ENCODE assay signal across 8 cellular contexts in the genomic region with DNA sequence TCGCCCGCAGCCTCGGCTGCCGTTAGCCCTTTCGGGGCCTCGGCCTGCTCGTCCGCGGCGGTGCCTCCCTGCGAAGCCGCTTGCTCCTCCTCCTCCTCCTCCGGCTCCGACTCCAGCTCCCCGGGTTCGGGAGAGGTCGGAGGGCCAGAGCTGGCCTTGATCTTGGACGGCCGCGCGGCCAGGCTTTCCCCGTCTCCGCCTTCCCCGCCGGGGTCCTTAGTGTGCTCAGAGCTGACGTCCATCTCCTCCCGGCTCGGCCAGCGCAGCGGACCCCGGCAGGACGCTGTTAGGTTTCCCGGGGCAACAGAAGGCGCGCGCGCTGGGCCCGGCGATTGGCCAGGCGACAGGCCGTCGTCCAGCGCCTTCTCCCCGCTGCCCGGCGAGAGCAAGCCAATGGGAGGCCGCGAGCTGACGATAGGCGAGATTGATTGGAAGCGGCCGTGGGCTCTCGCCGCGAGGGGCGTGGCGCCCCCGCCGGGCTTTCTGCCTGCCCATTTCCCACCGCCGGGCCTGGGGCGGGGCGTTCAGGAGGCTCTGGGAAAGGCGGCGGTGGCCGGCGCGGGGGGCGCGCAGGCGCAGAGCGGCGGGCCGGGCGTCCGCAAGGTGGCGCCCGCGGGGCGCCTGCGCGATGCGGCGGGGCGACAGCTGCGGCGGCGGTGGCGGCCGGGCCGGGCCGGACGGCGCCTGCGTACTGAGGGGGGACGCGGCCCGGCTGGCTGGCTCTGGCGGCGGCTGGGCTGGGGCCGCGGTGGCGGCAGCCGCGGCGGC. TPM values are rescaled to one million over a fixed set of nuclear protein-coding genes. Genes with fewer than 3 reads are reported as not detected.
DNase-seq lines count a peak whose midpoint lies in the region; ATAC-seq, FAIRE-seq and TF ChIP-seq lines count a peak whose summit lies in the region.

A gene with protein sequence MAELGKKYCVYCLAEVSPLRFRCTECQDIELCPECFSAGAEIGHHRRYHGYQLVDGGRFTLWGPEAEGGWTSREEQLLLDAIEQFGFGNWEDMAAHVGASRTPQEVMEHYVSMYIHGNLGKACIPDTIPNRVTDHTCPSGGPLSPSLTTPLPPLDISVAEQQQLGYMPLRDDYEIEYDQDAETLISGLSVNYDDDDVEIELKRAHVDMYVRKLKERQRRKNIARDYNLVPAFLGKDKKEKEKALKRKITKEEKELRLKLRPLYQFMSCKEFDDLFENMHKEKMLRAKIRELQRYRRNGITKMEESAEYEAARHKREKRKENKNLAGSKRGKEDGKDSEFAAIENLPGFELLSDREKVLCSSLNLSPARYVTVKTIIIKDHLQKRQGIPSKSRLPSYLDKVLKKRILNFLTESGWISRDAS (plus strand): TSS at position 676 of the 768 bp plus-strand sequence. CDS start 208 bp downstream, outside the sequence.

- no peak for TF ChIP-seq EP300 in H1 (IDR thresholded peaks at IDR 0.05; ENCODE audit: borderline replicate concordance in 1 of 2, low read depth in 2 of 2, low read length in 2 of 2)

- peak within 1 kb of the TSS; percentile 23; the same call in 1 of the 2 replicates for H3K27ac ChIP-seq in H1 (ENCODE audit: low read depth, low read length)
- peak within 1 kb of the TSS; percentile 55 for H3K27ac ChIP-seq in mesenchymal stem cell (ENCODE audit: low read length, poor library complexity, severe bottlenecking)

- H4K20me1 ChIP-seq in H1 (replicated peaks in 1 of 2; ENCODE audit: control insufficient read depth in 1 of 2, insufficient read depth in 2 of 2, low read length in 2 of 2): peaks cover 3 to 31% of the 10 kb centered on the region in 2 experiments

- H3K27me3 Mint-ChIP-seq in Caco-2 (ENCODE audit: insufficient read depth, unreplicated experiment): no peaks in the 10 kb centered on the region

- H3K4me3 Mint-ChIP-seq in Caco-2 (ENCODE audit: unreplicated experiment): peak within 1 kb of the TSS; percentile 82

- FAIRE-seq in HTR-8/SVneo (lab: Jason Lieb, UNC) (peak; percentile 91), H1 (lab: Jason Lieb, UNC) (no peak)

- H3K4me2 ChIP-seq in H1 (ENCODE audit: insufficient read depth in 1 of 2, low read depth in 2 of 2, low read length in 2 of 2): peak within 1 kb of the TSS; percentile 89 to 98
- H3K4me2 ChIP-seq in mesenchymal stem cell (ENCODE audit: low read length, poor library complexity, severe bottlenecking): peak within 1 kb of the TSS; percentile 86

- peak; percentile 69 for ATAC-seq in GM21367 (IDR thresholded peaks at IDR 0.05; ENCODE audit: unreplicated experiment)

- H3K79me1 ChIP-seq in H1 (ENCODE audit: low read depth, low read length) (peaks cover 30% of the 10 kb centered on the region), mesenchymal stem cell (replicated peaks; ENCODE audit: low read length, poor library complexity, severe bottlenecking) (peaks cover 19% of the 10 kb centered on the region)

- H3K23me2 ChIP-seq in H1 (ENCODE audit: low read depth, low read length): peaks cover 13% of the 10 kb centered on the region; the same call in 1 of the 2 replicates

- peak within 1 kb of the TSS; percentile 60 to 95 (median 82) for H3K9ac ChIP-seq in H1 (replicated peaks in 1 of 4; ENCODE audit: extremely low read depth in 1 of 4, low read depth in 3 of 4, low read length in 3 of 4)
- H3K9ac ChIP-seq in mesenchymal stem cell (ENCODE audit: low read length): peak within 1 kb of the TSS; percentile 94

- H3K4me3 ChIP-seq in Caco-2 (ENCODE audit: low read depth, low read length): peak within 1 kb of the TSS; percentile 98
- peak within 1 kb of the TSS; percentile 74 to 92 (median 89) for H3K4me3 ChIP-seq in H1 (ENCODE audit: extremely low read depth in 1 of 4, insufficient read depth in 2 of 4, low read depth in 3 of 4, low read length in 4 of 4)
- H3K4me3 ChIP-seq in mesenchymal stem cell (ENCODE audit: insufficient read depth in 1 of 2, low read depth in 1 of 2, low read length in 2 of 2): peak within 1 kb of the TSS; percentile 94 to 95

- H2AFZ ChIP-seq in H1 (ENCODE audit: low read length) (peak within 1 kb of the TSS; percentile 24; the same call in 1 of the 2 replicates), mesenchymal stem cell (ENCODE audit: low read depth, low read length) (peak within 1 kb of the TSS; percentile 93)

- no peak for TF ChIP-seq RAD21 in H1 (IDR thresholded peaks at IDR 0.05 in 1 of 2, conservative IDR thresholded peaks at IDR 0.05 in 1 of 2; ENCODE audit: low read depth in 2 of 2, low read length in 2 of 2)

- H4K91ac ChIP-seq in H1 (replicated peaks; ENCODE audit: insufficient read length, low read length) (peak within 1 kb of the TSS; percentile 79), mesenchymal stem cell (ENCODE audit: low read length) (peak within 1 kb of the TSS; percentile 84)

- peak within 1 kb of the TSS; percentile 46; the same call in 1 of the 2 replicates for H2BK15ac ChIP-seq in H1 (ENCODE audit: low read length)
- peak within 1 kb of the TSS; percentile 91 for H2BK15ac ChIP-seq in mesenchymal stem cell (ENCODE audit: low read depth, poor library complexity, severe bottlenecking)

- CTCF ChIA-PET in Caco-2 (lab: Charles Lee): interaction anchor here (0.6 to 2.9 kb wide), 31 partner anchors 8 to 767 kb away, joined by 3 to 30 read pairs (median 4); a partner anchor contains a TSS
- CTCF ChIA-PET in H1 (lab: Charles Lee; ENCODE audit: partially characterized antibody): interaction anchor here (0.8 to 9.7 kb wide), 13 partner anchors 8 to 273 kb away, joined by 3 to 108 read pairs (median 4); a partner anchor contains a TSS

- no peak within 1 kb of the TSS for H2BK120ac ChIP-seq in H1 (replicated peaks; ENCODE audit: low read depth, low read length)
- peak within 1 kb of the TSS; percentile 95 for H2BK120ac ChIP-seq in mesenchymal stem cell (ENCODE audit: low read depth, low read length)

- WGBS in H1 (ENCODE audit: extremely low coverage in 1 of 2, insufficient coverage in 1 of 2, insufficient read length in 1 of 2, insufficient replicate concordance in 2 of 2, low coverage in 1 of 2, low lambda C conversion rate in 2 of 2, missing lambda C conversion rate in 1 of 2), 2 experiments: 2% methylated on average over 46 of the region's 106 CpGs; no CpG with 5 or more reads in 1 of the 2 experiments
- WGBS in mesenchymal stem cell: 0% methylated on average over 49 of the region's 106 CpGs

- peak within 1 kb of the TSS; percentile 70 for H4K5ac ChIP-seq in H1 (ENCODE audit: insufficient read length, low read depth, low read length)

- no TSS peak for BruUV-seq in Caco-2 (replicated peaks; lab: Mats Ljungman, UMichigan)

- peak within 1 kb of the TSS; percentile 50 for H3K4ac ChIP-seq in H1 (replicated peaks; ENCODE audit: insufficient read length, low read depth, low read length)
- H3K4ac ChIP-seq in mesenchymal stem cell (ENCODE audit: low read depth in 1 of 2, low read length in 2 of 2): peak within 1 kb of the TSS; percentile 59 to 94

- H2BK12ac ChIP-seq in H1 (ENCODE audit: low read depth, low read length) (no peak within 1 kb of the TSS), mesenchymal stem cell (ENCODE audit: low read length in 2 of 2) (peak within 1 kb of the TSS in 1 of 2 experiments; percentile 85)

- H3K23ac ChIP-seq in H1 (ENCODE audit: insufficient read length): no peak within 1 kb of the TSS
- H3K23ac ChIP-seq in mesenchymal stem cell (ENCODE audit: low read length in 2 of 2): peak within 1 kb of the TSS in 1 of 2 experiments; percentile 91

- H3K27me3 ChIP-seq in Caco-2 (replicated peaks; ENCODE audit: control insufficient read depth, insufficient read depth, low read length) (no peaks in the 10 kb centered on the region), H1 (replicated peaks in 1 of 4; ENCODE audit: control insufficient read depth in 3 of 4, extremely low read depth in 1 of 4, insufficient read depth in 3 of 4, low read length in 3 of 4) (peaks cover 11 to 29% (median 20%) of the 10 kb centered on the region in 4 experiments), mesenchymal stem cell (ENCODE audit: control insufficient read depth in 1 of 2, insufficient read depth in 1 of 2, low read length in 2 of 2) (no peaks in the 10 kb centered on the region)

- TF ChIP-seq POLR2A in H1 (IDR thresholded peaks at IDR 0.05; ENCODE audit: control extremely low read depth in 1 of 2, low read depth in 2 of 2, low read length in 2 of 2): no peak

- H4K8ac ChIP-seq in H1 (ENCODE audit: extremely low read depth, insufficient read depth, low read length) (peak within 1 kb of the TSS; percentile 95), mesenchymal stem cell (ENCODE audit: low read length) (peak within 1 kb of the TSS; percentile 89)

- H3K9me3 ChIP-seq in Caco-2 (no peaks in the 10 kb centered on the region), H1 (ENCODE audit: insufficient read depth in 2 of 2, low read depth in 1 of 2, low read length in 1 of 2) (no peaks in the 10 kb centered on the region), mesenchymal stem cell (ENCODE audit: control insufficient read depth, low read length) (no peaks in the 10 kb centered on the region)

- intact Hi-C loops in Caco-2 (cut with micrococcal nuclease; ENCODE audit: unreplicated experiment): no loop called here

- POLR2A ChIA-PET in Caco-2 (lab: Charles Lee) (interaction anchor here (0.5 to 2.9 kb wide), 9 partner anchors 8 to 1628 kb away, joined by 3 to 27 read pairs (median 3); a partner anchor contains a TSS), H1 (lab: Charles Lee; ENCODE audit: partially characterized antibody) (interaction anchor here (0.7 to 5.5 kb wide), 6 partner anchors 14 to 55 kb away, joined by 3 to 36 read pairs (median 4); a partner anchor contains a TSS)

- peaks cover 16% of the 10 kb centered on the region for H3K36me3 Mint-ChIP-seq in Caco-2 (ENCODE audit: insufficient read depth, unreplicated experiment)

- H3K56ac ChIP-seq in H1 (replicated peaks; ENCODE audit: insufficient read length, low read depth, low read length): no peak within 1 kb of the TSS

- H3K27ac Mint-ChIP-seq in Caco-2 (ENCODE audit: unreplicated experiment): peak within 1 kb of the TSS; percentile 39

- no peaks in the 10 kb centered on the region; the same call in 1 of the 2 replicates for H3K36me3 ChIP-seq in Caco-2 (ENCODE audit: control insufficient read depth, insufficient read depth, low read length)
- H3K36me3 ChIP-seq in H1 (ENCODE audit: control insufficient read depth in 2 of 4, insufficient read depth in 4 of 4, low read length in 3 of 4): no peaks in the 10 kb centered on the region
- H3K36me3 ChIP-seq in mesenchymal stem cell (ENCODE audit: control insufficient read depth in 1 of 2, insufficient read depth in 2 of 2, low read depth in 1 of 2, low read length in 2 of 2): peaks cover 0 to 15% of the 10 kb centered on the region in 2 experiments

- H3K4me1 Mint-ChIP-seq in Caco-2 (ENCODE audit: low read depth, unreplicated experiment): peaks cover 26% of the 10 kb centered on the region

- H3K9me3 Mint-ChIP-seq in Caco-2 (ENCODE audit: unreplicated experiment): no peaks in the 10 kb centered on the region

- DNase-seq in Caco-2 (peak; percentile 96 to 98), HTR-8/SVneo (ENCODE audit: insufficient read length, low spot score) (peak; percentile 99), NOMO-1 treated with DMSO at 0.1 percent for 48 hours (lab: John Stamatoyannopoulos, UW; ENCODE audit: unreplicated experiment) (peak; percentile 97), H1 (ENCODE audit: low read depth in 1 of 2, low spot score in 2 of 2) (peak; percentile 92 to 96), mesenchymal stem cell (peak; percentile 99)
- DNase-seq in activated CD8-positive, alpha-beta memory T cell treated with anti-CD3 and anti-CD28 coated beads for 48 hours (ENCODE audit: low read depth in 2 of 3, low spot score in 2 of 3): peak; percentile 82 to 96 (median 93)
- peak; percentile 90 for DNase-seq in stimulated activated CD8-positive, alpha-beta memory T cell treated with anti-CD3 and anti-CD28 coated beads, Interleukin-12 subunit alpha, Interleukin-12 subunit beta, amount 100 ng/mL, for 4 hours (ENCODE audit: low read depth)

- H3K4me1 ChIP-seq in Caco-2 (peaks cover 4% of the 10 kb centered on the region; the same call in 1 of the 2 replicates), H1 (replicated peaks in 1 of 4; ENCODE audit: control insufficient read depth in 3 of 4, insufficient read depth in 4 of 4, low read length in 3 of 4) (peaks cover 0 to 15% (median 8%) of the 10 kb centered on the region in 4 experiments; a peak in 5 of 7 replicates), mesenchymal stem cell (ENCODE audit: control insufficient read depth, insufficient read depth, low read depth, low read length) (peaks cover 38% of the 10 kb centered on the region)

- H3K79me2 ChIP-seq in H1 (ENCODE audit: control insufficient read depth in 1 of 2, insufficient read depth in 2 of 2, low read length in 2 of 2): peaks cover 3 to 41% of the 10 kb centered on the region in 2 experiments; a peak in 3 of 4 replicates

- H2AK5ac ChIP-seq in H1 (ENCODE audit: low read depth, low read length): no peak within 1 kb of the TSS
- no peak within 1 kb of the TSS for H2AK5ac ChIP-seq in mesenchymal stem cell (ENCODE audit: low read length, severe bottlenecking)

- H2BK5ac ChIP-seq in H1 (ENCODE audit: low read depth, low read length) (no peak within 1 kb of the TSS; the same call in 1 of the 2 replicates), mesenchymal stem cell (ENCODE audit: low read depth, low read length, poor library complexity, severe bottlenecking) (peak within 1 kb of the TSS; percentile 62)

- peak within 1 kb of the TSS; percentile 71 for H3K18ac ChIP-seq in H1 (ENCODE audit: extremely low read depth, low read length)
- peak within 1 kb of the TSS; percentile 82 to 98 for H3K18ac ChIP-seq in mesenchymal stem cell (ENCODE audit: low read depth in 1 of 2, low read length in 2 of 2)

- TF ChIP-seq CTCF in Caco-2 (IDR thresholded peaks at IDR 0.05; ENCODE audit: insufficient read depth in 1 of 2, low read depth in 1 of 2, low read length in 1 of 2, severe bottlenecking in 1 of 2, unreplicated experiment in 1 of 2): no peak
- peak in 2 of 3 experiments; percentile 37 to 56; a peak in 3 of 4 replicates for TF ChIP-seq CTCF in H1 (IDR thresholded peaks at IDR 0.05; ENCODE audit: control extremely low read depth in 1 of 3, insufficient read depth in 1 of 3, low read depth in 1 of 3, low read length in 3 of 3)

- H3K14ac ChIP-seq in H1 (ENCODE audit: insufficient read length) (no peak within 1 kb of the TSS), mesenchymal stem cell (ENCODE audit: low read length in 2 of 2) (peak within 1 kb of the TSS in 1 of 2 experiments; percentile 99)

- no peak within 1 kb of the TSS for H2BK20ac ChIP-seq in H1 (ENCODE audit: low read length)

RNA-seq across cellular contexts. Expression of the gene that starts here (rescaled TPM):
- total RNA-seq in Caco-2 (2022): 17.2 and 21.8 TPM in 2 replicates
- total RNA-seq in H1 (2021; fragmentation: NEBNext Ultra II Directional; extraction: Animal tissue kit (Norgen Biotek cat#: 25700)): 12.1 and 12.3 TPM in 2 replicates
- polyA plus RNA-seq in H1 (2011; rRNA removed): 5.7 and 6.5 TPM in 2 replicates
- polyA plus RNA-seq in H1 (2011; cell fraction: cytosol; rRNA removed): 5.1 TPM
- 8.2 TPM for polyA plus RNA-seq in H1 (2011; cell fraction: nucleus; rRNA removed)
- polyA plus RNA-seq in H1 (2012, experiment 1 of 2): 7.6 to 10.1 TPM (median 8.7 TPM) in 4 replicates
- polyA plus RNA-seq in H1 (2012, experiment 2 of 2): 5.6 TPM
- polyA plus RNA-seq in H1 (2013, experiment 1 of 2): 6.1 TPM
- 6.0 TPM for polyA plus RNA-seq in H1 (2013, experiment 2 of 2)
- 3.7 and 5.2 TPM in 2 replicates for polyA minus RNA-seq in H1 (2011; rRNA and poly(A)+ RNA removed)
- polyA minus RNA-seq in H1 (2011; cell fraction: cytosol; rRNA and poly(A)+ RNA removed): 4.4 TPM
- 5.3 TPM for polyA minus RNA-seq in H1 (2011; cell fraction: nucleus; rRNA and poly(A)+ RNA removed)
- 13.5 TPM for polyA plus RNA-seq in mesenchymal stem cell (2013, experiment 1 of 2)
- 14.1 TPM for polyA plus RNA-seq in mesenchymal stem cell (2013, experiment 2 of 2)

Comparison
In these comparisons a context has a peak if more than half of its experiments do, and no peak if none do; other contexts are left out.
1. Peak in every context shown above with its lines: DNase-seq, ATAC-seq, H3K4me3 ChIP-seq and H3K27ac ChIP-seq.
2. CTCF ChIP-seq: peak in H1 (2 of 3); none in Caco-2 (0 of 2).